Comparison of ENCODE assay signal across 1 cellular context in the genomic region with DNA sequence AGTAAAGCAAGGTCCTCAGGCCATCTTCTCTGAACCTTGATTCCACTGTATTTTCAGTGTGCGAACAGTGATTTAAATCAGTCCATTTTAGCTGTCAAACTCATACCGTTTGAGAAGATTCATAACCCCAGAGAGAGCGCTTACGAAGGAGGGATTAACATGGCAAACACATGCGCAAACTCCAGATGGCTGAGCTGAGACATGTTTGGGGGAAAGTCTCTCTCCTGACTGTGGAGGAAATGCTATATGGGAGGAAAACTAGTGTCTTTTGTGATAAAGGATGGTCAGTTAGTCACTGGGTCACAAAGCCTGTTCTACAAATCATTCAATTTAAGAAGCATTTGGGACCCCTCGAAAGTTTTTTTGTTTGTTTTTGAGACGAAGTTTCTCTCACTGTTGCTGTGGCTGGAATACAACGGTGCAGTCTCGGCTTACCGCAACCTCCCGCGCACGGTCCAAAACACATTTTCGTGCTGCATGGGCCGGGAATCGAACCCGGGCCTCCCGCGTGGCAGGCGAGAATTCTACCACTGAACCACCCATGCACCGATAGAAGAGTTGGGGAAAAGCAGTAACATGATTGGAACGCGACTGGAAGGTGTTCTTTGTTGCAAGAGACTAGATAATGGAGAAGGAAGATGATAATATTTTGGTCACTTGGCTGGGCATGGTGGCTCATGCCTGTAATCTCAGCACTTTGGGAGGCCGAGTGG.
TF ChIP-seq lines count a peak whose summit lies in the region.

No MANE protein-coding gene starts in this region.

TF ChIP-seq in HEK293, 187 proteins besides CTCF, POLR2A, EP300 and RAD21 (continued from another document and continues in another):
- TF ChIP-seq, protein P1, sequence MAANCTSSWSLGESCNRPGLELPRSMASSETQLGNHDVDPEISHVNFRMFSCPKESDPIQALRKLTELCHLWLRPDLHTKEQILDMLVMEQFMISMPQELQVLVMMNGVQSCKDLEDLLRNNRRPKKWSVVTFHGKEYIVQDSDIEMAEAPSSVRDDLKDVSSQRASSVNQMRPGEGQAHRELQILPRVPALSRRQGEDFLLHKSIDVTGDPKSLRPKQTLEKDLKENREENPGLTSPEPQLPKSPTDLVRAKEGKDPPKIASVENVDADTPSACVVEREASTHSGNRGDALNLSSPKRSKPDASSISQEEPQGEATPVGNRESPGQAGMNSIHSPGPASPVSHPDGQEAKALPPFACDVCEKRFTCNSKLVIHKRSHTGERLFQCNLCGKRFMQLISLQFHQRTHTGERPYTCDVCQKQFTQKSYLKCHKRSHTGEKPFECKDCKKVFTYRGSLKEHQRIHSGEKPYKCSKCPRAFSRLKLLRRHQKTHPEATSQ (tag by site-specific recombination; IDR thresholded peaks at IDR 0.05) = peak; percentile 46; the same call in 1 of the 2 replicates
- TF ChIP-seq ZNF2 (tag by site-specific recombination; IDR thresholded peaks at IDR 0.05) (no peak), ZNF585B (tag by site-specific recombination; IDR thresholded peaks at IDR 0.05) (peak; percentile 36; the same call in 1 of the 2 replicates), ZNF248 (tag by site-specific recombination; IDR thresholded peaks at IDR 0.05) (no peak), ZNF610 (tag by site-specific recombination; IDR thresholded peaks at IDR 0.05; ENCODE audit: borderline replicate concordance) (no peak), ZBTB48 (tag by site-specific recombination; IDR thresholded peaks at IDR 0.05) (no peak), ZNF239 (tag by site-specific recombination; IDR thresholded peaks at IDR 0.05) (no peak), ZFHX2 (tag by site-specific recombination; conservative IDR thresholded peaks at IDR 0.05) (peak; percentile 45; the same call in 1 of the 2 replicates), ZSCAN16 (tag by site-specific recombination; IDR thresholded peaks at IDR 0.05) (0 out of 2 replicates have a peak, but pooled peaks have one; percentile 6), ZBTB20 (tag by site-specific recombination; IDR thresholded peaks at IDR 0.05) (no peak), ZXDB (tag by site-specific recombination; IDR thresholded peaks at IDR 0.05) (0 out of 2 replicates have a peak, but pooled peaks have one; percentile 18), ZNF777 (tag by site-specific recombination; IDR thresholded peaks at IDR 0.05; ENCODE audit: borderline replicate concordance) (0 out of 2 replicates have a peak, but pooled peaks have one; percentile 49), FEZF1 (tag by site-specific recombination; IDR thresholded peaks at IDR 0.05) (peak; percentile 80), ZNF416 (tag by site-specific recombination; IDR thresholded peaks at IDR 0.05) (no peak), PRDM1 (tag by site-specific recombination; IDR thresholded peaks at IDR 0.05) (peak; percentile 96), ZNF211 (tag by site-specific recombination; IDR thresholded peaks at IDR 0.05; ENCODE audit: low read depth) (no peak), ZNF843 (tag by site-specific recombination; IDR thresholded peaks at IDR 0.05) (no peak; the same call in 1 of the 2 replicates), ZNF140 (tag by site-specific recombination; IDR thresholded peaks at IDR 0.05) (no peak), ZNF561 (tag by site-specific recombination; IDR thresholded peaks at IDR 0.05; ENCODE audit: borderline replicate concordance) (no peak), ZNF266 (tag by site-specific recombination; IDR thresholded peaks at IDR 0.05; ENCODE audit: low read depth) (no peak), TCF7L2 (IDR thresholded peaks at IDR 0.05; ENCODE audit: borderline replicate concordance, low read depth, low read length) (no peak), ZNF394 (tag by site-specific recombination; IDR thresholded peaks at IDR 0.05; ENCODE audit: borderline replicate concordance) (peak; percentile 81), ZNF596 (tag by site-specific recombination; IDR thresholded peaks at IDR 0.05) (no peak), RBAK (tag by site-specific recombination; IDR thresholded peaks at IDR 0.05) (no peak), ZNF184 (tag by site-specific recombination; IDR thresholded peaks at IDR 0.05) (peak; percentile 75; the same call in 1 of the 2 replicates), MEIS1 (CRISPR knock-in tag; IDR thresholded peaks at IDR 0.05; ENCODE audit: borderline replicate concordance) (peak; percentile 71; the same call in 1 of the 2 replicates), YY2 (tag by site-specific recombination; IDR thresholded peaks at IDR 0.05) (no peak), ZNF660 (tag by site-specific recombination; IDR thresholded peaks at IDR 0.05) (peak; percentile 92), ZNF837 (tag by site-specific recombination; IDR thresholded peaks at IDR 0.05) (no peak), IKZF3 (tag by site-specific recombination; IDR thresholded peaks at IDR 0.05) (peak; percentile 81), ZNF341 (tag by site-specific recombination; IDR thresholded peaks at IDR 0.05; ENCODE audit: low read depth) (no peak), ZBTB8A (tag by site-specific recombination; IDR thresholded peaks at IDR 0.05) (no peak), ZNF223 (tag by site-specific recombination; IDR thresholded peaks at IDR 0.05) (peak; percentile 77; the same call in 1 of the 2 replicates), ZNF768 (tag by site-specific recombination; IDR thresholded peaks at IDR 0.05) (no peak), ZNF221 (tag by site-specific recombination; IDR thresholded peaks at IDR 0.05; ENCODE audit: borderline replicate concordance) (no peak), ZNF548 (tag by site-specific recombination; IDR thresholded peaks at IDR 0.05) (no peak), ZNF514 (tag by site-specific recombination; IDR thresholded peaks at IDR 0.05) (no peak), EGR2 (tag by site-specific recombination; IDR thresholded peaks at IDR 0.05; ENCODE audit: low read depth) (peak; percentile 31; the same call in 1 of the 2 replicates), ZNF121 (tag by site-specific recombination; IDR thresholded peaks at IDR 0.05) (peak; percentile 60; the same call in 1 of the 2 replicates), REPIN1 (tag by site-specific recombination; IDR thresholded peaks at IDR 0.05; ENCODE audit: low read depth) (no peak), ZNF76 (tag by site-specific recombination; IDR thresholded peaks at IDR 0.05; ENCODE audit: borderline replicate concordance, low read depth) (no peak), ZEB2 (tag by site-specific recombination; IDR thresholded peaks at IDR 0.05) (peak; percentile 94), OSR2 (tag by site-specific recombination; IDR thresholded peaks at IDR 0.05) (peak; percentile 40; the same call in 1 of the 2 replicates), ZSCAN23 (tag by site-specific recombination; IDR thresholded peaks at IDR 0.05) (peak; percentile 80; the same call in 1 of the 2 replicates)
- TF ChIP-seq, protein P2, sequence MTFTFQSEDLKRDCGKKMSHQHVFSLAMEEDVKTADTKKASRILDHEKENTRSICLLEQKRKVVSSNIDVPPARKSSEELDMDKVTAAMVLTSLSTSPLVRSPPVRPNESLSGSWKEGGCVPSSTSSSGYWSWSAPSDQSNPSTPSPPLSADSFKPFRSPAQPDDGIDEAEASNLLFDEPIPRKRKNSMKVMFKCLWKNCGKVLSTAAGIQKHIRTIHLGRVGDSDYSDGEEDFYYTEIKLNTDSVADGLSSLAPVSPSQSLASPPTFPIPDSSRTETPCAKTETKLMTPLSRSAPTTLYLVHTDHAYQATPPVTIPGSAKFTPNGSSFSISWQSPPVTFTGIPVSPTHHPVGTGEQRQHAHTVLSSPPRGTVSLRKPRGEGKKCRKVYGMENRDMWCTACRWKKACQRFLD (tag by site-specific recombination; IDR thresholded peaks at IDR 0.05) = no peak
- TF ChIP-seq, protein P3, sequence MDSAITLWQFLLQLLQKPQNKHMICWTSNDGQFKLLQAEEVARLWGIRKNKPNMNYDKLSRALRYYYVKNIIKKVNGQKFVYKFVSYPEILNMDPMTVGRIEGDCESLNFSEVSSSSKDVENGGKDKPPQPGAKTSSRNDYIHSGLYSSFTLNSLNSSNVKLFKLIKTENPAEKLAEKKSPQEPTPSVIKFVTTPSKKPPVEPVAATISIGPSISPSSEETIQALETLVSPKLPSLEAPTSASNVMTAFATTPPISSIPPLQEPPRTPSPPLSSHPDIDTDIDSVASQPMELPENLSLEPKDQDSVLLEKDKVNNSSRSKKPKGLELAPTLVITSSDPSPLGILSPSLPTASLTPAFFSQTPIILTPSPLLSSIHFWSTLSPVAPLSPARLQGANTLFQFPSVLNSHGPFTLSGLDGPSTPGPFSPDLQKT (IDR thresholded peaks at IDR 0.05; ENCODE audit: borderline replicate concordance, low read depth, low read length) = no peak
- TF ChIP-seq, protein P4, sequence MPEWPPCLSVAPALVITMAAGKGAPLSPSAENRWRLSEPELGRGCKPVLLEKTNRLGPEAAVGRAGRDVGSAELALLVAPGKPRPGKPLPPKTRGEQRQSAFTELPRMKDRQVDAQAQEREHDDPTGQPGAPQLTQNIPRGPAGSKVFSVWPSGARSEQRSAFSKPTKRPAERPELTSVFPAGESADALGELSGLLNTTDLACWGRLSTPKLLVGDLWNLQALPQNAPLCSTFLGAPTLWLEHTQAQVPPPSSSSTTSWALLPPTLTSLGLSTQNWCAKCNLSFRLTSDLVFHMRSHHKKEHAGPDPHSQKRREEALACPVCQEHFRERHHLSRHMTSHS (tag by site-specific recombination; IDR thresholded peaks at IDR 0.05) = no peak
- TF ChIP-seq, protein P5, sequence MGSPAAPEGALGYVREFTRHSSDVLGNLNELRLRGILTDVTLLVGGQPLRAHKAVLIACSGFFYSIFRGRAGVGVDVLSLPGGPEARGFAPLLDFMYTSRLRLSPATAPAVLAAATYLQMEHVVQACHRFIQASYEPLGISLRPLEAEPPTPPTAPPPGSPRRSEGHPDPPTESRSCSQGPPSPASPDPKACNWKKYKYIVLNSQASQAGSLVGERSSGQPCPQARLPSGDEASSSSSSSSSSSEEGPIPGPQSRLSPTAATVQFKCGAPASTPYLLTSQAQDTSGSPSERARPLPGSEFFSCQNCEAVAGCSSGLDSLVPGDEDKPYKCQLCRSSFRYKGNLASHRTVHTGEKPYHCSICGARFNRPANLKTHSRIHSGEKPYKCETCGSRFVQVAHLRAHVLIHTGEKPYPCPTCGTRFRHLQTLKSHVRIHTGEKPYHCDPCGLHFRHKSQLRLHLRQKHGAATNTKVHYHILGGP (tag by site-specific recombination; IDR thresholded peaks at IDR 0.05) = peak; percentile 58
- TF ChIP-seq, protein P6, sequence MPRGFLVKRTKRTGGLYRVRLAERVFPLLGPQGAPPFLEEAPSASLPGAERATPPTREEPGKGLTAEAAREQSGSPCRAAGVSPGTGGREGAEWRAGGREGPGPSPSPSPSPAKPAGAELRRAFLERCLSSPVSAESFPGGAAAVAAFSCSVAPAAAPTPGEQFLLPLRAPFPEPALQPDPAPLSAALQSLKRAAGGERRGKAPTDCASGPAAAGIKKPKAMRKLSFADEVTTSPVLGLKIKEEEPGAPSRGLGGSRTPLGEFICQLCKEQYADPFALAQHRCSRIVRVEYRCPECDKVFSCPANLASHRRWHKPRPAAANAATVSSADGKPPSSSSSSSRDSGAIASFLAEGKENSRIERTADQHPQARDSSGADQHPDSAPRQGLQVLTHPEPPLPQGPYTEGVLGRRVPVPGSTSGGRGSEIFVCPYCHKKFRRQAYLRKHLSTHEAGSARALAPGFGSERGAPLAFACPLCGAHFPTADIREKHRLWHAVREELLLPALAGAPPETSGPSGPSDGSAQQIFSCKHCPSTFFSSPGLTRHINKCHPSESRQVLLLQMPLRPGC (tag by site-specific recombination; IDR thresholded peaks at IDR 0.05) = no peak
- TF ChIP-seq, protein P7, sequence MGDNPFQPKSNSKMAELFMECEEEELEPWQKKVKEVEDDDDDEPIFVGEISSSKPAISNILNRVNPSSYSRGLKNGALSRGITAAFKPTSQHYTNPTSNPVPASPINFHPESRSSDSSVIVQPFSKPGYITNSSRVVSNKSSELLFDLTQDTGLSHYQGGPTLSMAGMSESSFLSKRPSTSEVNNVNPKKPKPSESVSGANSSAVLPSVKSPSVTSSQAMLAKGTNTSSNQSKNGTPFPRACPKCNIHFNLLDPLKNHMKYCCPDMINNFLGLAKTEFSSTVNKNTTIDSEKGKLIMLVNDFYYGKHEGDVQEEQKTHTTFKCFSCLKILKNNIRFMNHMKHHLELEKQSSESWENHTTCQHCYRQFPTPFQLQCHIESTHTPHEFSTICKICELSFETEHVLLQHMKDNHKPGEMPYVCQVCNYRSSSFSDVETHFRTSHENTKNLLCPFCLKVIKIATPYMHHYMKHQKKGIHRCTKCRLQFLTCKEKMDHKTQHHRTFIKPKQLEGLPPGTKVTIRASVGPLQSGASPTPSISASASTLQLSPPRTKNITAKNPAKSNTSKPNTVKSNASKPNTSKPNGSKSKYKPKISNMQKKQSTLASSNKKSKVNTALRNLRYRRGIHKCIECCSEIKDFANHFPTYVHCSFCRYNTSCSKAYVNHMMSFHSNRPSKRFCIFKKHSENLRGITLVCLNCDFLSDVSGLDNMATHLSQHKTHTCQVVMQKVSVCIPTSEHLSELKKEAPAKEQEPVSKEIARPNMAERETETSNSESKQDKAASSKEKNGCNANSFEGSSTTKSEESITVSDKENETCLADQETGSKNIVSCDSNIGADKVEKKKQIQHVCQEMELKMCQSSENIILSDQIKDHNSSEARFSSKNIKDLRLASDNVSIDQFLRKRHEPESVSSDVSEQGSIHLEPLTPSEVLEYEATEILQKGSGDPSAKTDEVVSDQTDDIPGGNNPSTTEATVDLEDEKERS (tag by site-specific recombination; IDR thresholded peaks at IDR 0.05) = peak; percentile 95
- TF ChIP-seq, protein P8, sequence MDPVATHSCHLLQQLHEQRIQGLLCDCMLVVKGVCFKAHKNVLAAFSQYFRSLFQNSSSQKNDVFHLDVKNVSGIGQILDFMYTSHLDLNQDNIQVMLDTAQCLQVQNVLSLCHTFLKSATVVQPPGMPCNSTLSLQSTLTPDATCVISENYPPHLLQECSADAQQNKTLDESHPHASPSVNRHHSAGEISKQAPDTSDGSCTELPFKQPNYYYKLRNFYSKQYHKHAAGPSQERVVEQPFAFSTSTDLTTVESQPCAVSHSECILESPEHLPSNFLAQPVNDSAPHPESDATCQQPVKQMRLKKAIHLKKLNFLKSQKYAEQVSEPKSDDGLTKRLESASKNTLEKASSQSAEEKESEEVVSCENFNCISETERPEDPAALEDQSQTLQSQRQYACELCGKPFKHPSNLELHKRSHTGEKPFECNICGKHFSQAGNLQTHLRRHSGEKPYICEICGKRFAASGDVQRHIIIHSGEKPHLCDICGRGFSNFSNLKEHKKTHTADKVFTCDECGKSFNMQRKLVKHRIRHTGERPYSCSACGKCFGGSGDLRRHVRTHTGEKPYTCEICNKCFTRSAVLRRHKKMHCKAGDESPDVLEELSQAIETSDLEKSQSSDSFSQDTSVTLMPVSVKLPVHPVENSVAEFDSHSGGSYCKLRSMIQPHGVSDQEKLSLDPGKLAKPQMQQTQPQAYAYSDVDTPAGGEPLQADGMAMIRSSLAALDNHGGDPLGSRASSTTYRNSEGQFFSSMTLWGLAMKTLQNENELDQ (tag by site-specific recombination; IDR thresholded peaks at IDR 0.05; ENCODE audit: low read depth) = no peak
- TF ChIP-seq, protein P9, sequence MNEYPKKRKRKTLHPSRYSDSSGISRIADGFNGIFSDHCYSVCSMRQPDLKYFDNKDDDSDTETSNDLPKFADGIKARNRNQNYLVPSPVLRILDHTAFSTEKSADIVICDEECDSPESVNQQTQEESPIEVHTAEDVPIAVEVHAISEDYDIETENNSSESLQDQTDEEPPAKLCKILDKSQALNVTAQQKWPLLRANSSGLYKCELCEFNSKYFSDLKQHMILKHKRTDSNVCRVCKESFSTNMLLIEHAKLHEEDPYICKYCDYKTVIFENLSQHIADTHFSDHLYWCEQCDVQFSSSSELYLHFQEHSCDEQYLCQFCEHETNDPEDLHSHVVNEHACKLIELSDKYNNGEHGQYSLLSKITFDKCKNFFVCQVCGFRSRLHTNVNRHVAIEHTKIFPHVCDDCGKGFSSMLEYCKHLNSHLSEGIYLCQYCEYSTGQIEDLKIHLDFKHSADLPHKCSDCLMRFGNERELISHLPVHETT (tag by site-specific recombination; IDR thresholded peaks at IDR 0.05) = peak; percentile 93
